ENCODE assay signal across 12 cellular contexts in genomic region chr4:168521736-168522135, GRCh38.
"Had no signal": no experiment of that assay in that cellular context is flagged by ENCODE, and none has a peak within 500 bp of the region (broad histone marks: within the 10 kb centered on the region; RNA-seq: fewer than 3 reads in every experiment).

No MANE protein-coding gene starts in this region.

- H3K36me3 Mint-ChIP-seq: activated CD4-positive, alpha-beta memory T cell treated with anti-CD3 and anti-CD28 coated beads for 36 hours; activated naive CD8-positive, alpha-beta T cell treated with anti-CD3 and anti-CD28 coated beads for 36 hours; stimulated activated memory B cell treated with anti-CD40 and anti-IgM and Interleukin-4, amounts not matched to agents 10 μg/mL and 1 μg/mL and 100 μg/mL, for 72 hours had no signal

- H3K4me1 Mint-ChIP-seq: activated naive CD8-positive, alpha-beta T cell treated with anti-CD3 and anti-CD28 coated beads for 36 hours; stimulated activated memory B cell treated with anti-CD40 and anti-IgM and Interleukin-4, amounts not matched to agents 10 μg/mL and 1 μg/mL and 100 μg/mL, for 72 hours had no signal

- DNase-seq: activated CD4-positive, alpha-beta memory T cell treated with anti-CD3 and anti-CD28 coated beads for 36 hours; activated effector memory CD4-positive, alpha-beta T cell treated with anti-CD3 and anti-CD28 coated beads, Interleukin-2, amount 50 U/mL, for 16 hours; activated naive CD8-positive, alpha-beta T cell treated with anti-CD3 and anti-CD28 coated beads for 36 hours; activated T-cell treated with anti-CD3 and anti-CD28 coated beads, Interleukin-2, amount 50 U/mL, for 4 hours; anterior cingulate cortex; effector CD4-positive, alpha-beta T cell; kidney; small intestine; transverse colon had no signal

- H3K27ac Mint-ChIP-seq: activated CD4-positive, alpha-beta memory T cell treated with anti-CD3 and anti-CD28 coated beads for 36 hours; activated naive CD8-positive, alpha-beta T cell treated with anti-CD3 and anti-CD28 coated beads for 36 hours; stimulated activated memory B cell treated with anti-CD40 and anti-IgM and Interleukin-4, amounts not matched to agents 10 μg/mL and 1 μg/mL and 100 μg/mL, for 72 hours had no signal

- H3K4me3 Mint-ChIP-seq: activated CD4-positive, alpha-beta memory T cell treated with anti-CD3 and anti-CD28 coated beads for 36 hours; activated naive CD8-positive, alpha-beta T cell treated with anti-CD3 and anti-CD28 coated beads for 36 hours; activated T-cell treated with anti-CD3 and anti-CD28 coated beads, Interleukin-2, amount 50 U/mL, for 4 hours; stimulated activated memory B cell treated with anti-CD40 and anti-IgM and Interleukin-4, amounts not matched to agents 10 μg/mL and 1 μg/mL and 100 μg/mL, for 72 hours had no signal

- H3K36me3 ChIP-seq: breast epithelium, transverse colon had no signal

- H3K4me3 ChIP-seq: breast epithelium, transverse colon had no signal

- H3K27ac ChIP-seq: breast epithelium, transverse colon, VCaP had no signal

- H3K9me3 Mint-ChIP-seq: activated CD4-positive, alpha-beta memory T cell treated with anti-CD3 and anti-CD28 coated beads for 36 hours; activated naive CD8-positive, alpha-beta T cell treated with anti-CD3 and anti-CD28 coated beads for 36 hours; activated T-cell treated with anti-CD3 and anti-CD28 coated beads, Interleukin-2, amount 50 U/mL, for 4 hours; stimulated activated memory B cell treated with anti-CD40 and anti-IgM and Interleukin-4, amounts not matched to agents 10 μg/mL and 1 μg/mL and 100 μg/mL, for 72 hours had no signal

- H3K9me3 ChIP-seq: breast epithelium, transverse colon had no signal

- H3K27me3 ChIP-seq: breast epithelium, transverse colon had no signal

- H3K4me1 ChIP-seq: breast epithelium, transverse colon had no signal

- ATAC-seq: activated T-cell treated with anti-CD3 and anti-CD28 coated beads, Interleukin-2, amount 50 U/mL, for 4 hours; stimulated activated memory B cell treated with anti-CD40 and anti-IgM and Interleukin-4, amounts not matched to agents 10 μg/mL and 1 μg/mL and 100 μg/mL, for 72 hours had no signal
